8 cellular contexts compared by ENCODE assay signal in genomic region chr19:48444129-48444932, GRCh38. TPM values are rescaled to one million over a fixed set of nuclear protein-coding genes. Genes with fewer than 3 reads are reported as not detected.
DNase-seq lines count a peak whose midpoint lies in the region; ATAC-seq, FAIRE-seq and TF ChIP-seq lines count a peak whose summit lies in the region.

No MANE protein-coding gene starts in this region.

- in situ Hi-C loops in K562 (cut with MboI), result no loop called here

- no peaks in the 10 kb centered on the region for H3K9me1 ChIP-seq in K562 (ENCODE audit: control insufficient read depth, insufficient read depth, low read length)

- peaks cover 40% of the 10 kb centered on the region for H3K27me3 Mint-ChIP-seq in CD4-positive, CD25-positive, alpha-beta regulatory T cell
- no peaks in the 10 kb centered on the region for H3K27me3 Mint-ChIP-seq in nephron (ENCODE audit: low read depth)

- peaks cover 28% of the 10 kb centered on the region for H3K4me1 ChIP-seq in CD4-positive, CD25-positive, alpha-beta regulatory T cell (ENCODE audit: control insufficient read depth, insufficient read depth, low read length, poor library complexity, severe bottlenecking)
- H3K4me1 ChIP-seq in HUES6 (ENCODE audit: control insufficient read depth, insufficient read depth, low read length) (peaks cover 7% of the 10 kb centered on the region), K562 (replicated peaks in 1 of 2; ENCODE audit: control insufficient read depth in 2 of 2, insufficient read depth in 2 of 2, low read length in 2 of 2) (peaks cover 12 to 14% of the 10 kb centered on the region in 2 experiments)

- H2AFZ ChIP-seq in K562 (ENCODE audit: low read depth, low read length), result peak overlapping the region; percentile 91

- TF ChIP-seq EP300 in K562 (IDR thresholded peaks at IDR 0.05; ENCODE audit: low read length), result no peak

- CTCF ChIA-PET in K562 (lab: Yijun Ruan, JAX; ENCODE audit: low intra/inter-chr PET ratio), result interaction anchor here (0.8 to 1.0 kb wide), 2 partner anchors 54 to 164 kb away, joined by 3 read pairs; no protein-coding TSS in a partner anchor

- H3K4me2 ChIP-seq in K562 (ENCODE audit: insufficient read depth, low read length), result peak overlapping the region; percentile 97; the same call in 1 of the 2 replicates

- H3K27me3 ChIP-seq in CD4-positive, CD25-positive, alpha-beta regulatory T cell (ENCODE audit: control insufficient read depth, insufficient read depth, low read length), result peaks cover 8% of the 10 kb centered on the region
- H3K27me3 ChIP-seq in HUES6 (ENCODE audit: control insufficient read depth, insufficient read depth, low read length) (peaks cover 19% of the 10 kb centered on the region; the same call in 1 of the 2 replicates), K562 (ENCODE audit: control insufficient read depth in 2 of 2, insufficient read depth in 2 of 2, low read length in 2 of 2) (no peaks in the 10 kb centered on the region)

- TF ChIP-seq POLR2A in K562 (conservative IDR thresholded peaks at IDR 0.05), result peak; percentile 28; the same call in 1 of the 2 replicates

- no peak overlapping the region for H3K27ac ChIP-seq in CD4-positive, CD25-positive, alpha-beta regulatory T cell (ENCODE audit: insufficient read depth, low read length, poor library complexity, severe bottlenecking)
- H3K27ac ChIP-seq in HUES6 (ENCODE audit: low read depth, low read length) (no peak overlapping the region), K562 (ENCODE audit: extremely low read depth, low read depth, low read length) (peak overlapping the region; percentile 84)

- POLR2A ChIA-PET in K562 (lab: Yijun Ruan, JAX), result interaction anchor here (1.7 kb wide), 1 partner anchor 18 kb away, joined by 3 read pairs; no protein-coding TSS in a partner anchor

- H3K9ac ChIP-seq in HUES6 (ENCODE audit: low read length) (no peak overlapping the region), K562 (ENCODE audit: insufficient read depth in 1 of 2, low read depth in 2 of 2, low read length in 2 of 2) (peak overlapping the region; percentile 75 to 98)

- no peaks in the 10 kb centered on the region for H3K9me3 ChIP-seq in CD4-positive, CD25-positive, alpha-beta regulatory T cell (ENCODE audit: control insufficient read depth in 2 of 2, low read length in 2 of 2)
- H3K9me3 ChIP-seq in HUES6 (ENCODE audit: control insufficient read depth, insufficient read depth, low read depth, low read length) (no peaks in the 10 kb centered on the region), K562 (replicated peaks; ENCODE audit: control insufficient read depth, insufficient read depth, low read depth, low read length) (no peaks in the 10 kb centered on the region)

- DNase-seq in CD4-positive, CD25-positive, alpha-beta regulatory T cell, result no peak
- DNase-seq in K562 (ENCODE audit: extremely low read depth in 1 of 4, low spot score in 3 of 4) (peak in 1 of 4 experiments; percentile 10), MV-4-11 (lab: John Stamatoyannopoulos, UW) (no peak)

- no peak for TF ChIP-seq RAD21 in K562 (CRISPR knock-in tag; conservative IDR thresholded peaks at IDR 0.05 in 1 of 2, IDR thresholded peaks at IDR 0.05 in 1 of 2)

- peak overlapping the region; percentile 95 for H3K4me3 ChIP-seq in CD4-positive, CD25-positive, alpha-beta regulatory T cell (ENCODE audit: low read depth, low read length)
- H3K4me3 ChIP-seq in HUES6 (ENCODE audit: low read depth, low read length) (peak overlapping the region; percentile 85; the same call in 1 of the 2 replicates), K562 (peak overlapping the region; percentile 97; the same call in 1 of the 2 replicates)

- 83% methylated on average over 30 of the region's 38 CpGs for WGBS in K562 (ENCODE audit: insufficient coverage, low coverage, missing lambda C conversion rate)

- H3K27ac Mint-ChIP-seq in CD4-positive, CD25-positive, alpha-beta regulatory T cell, result peak overlapping the region; percentile 88 to 96 (median 95)
- peak overlapping the region; percentile 92 to 95 (median 95) for H3K27ac Mint-ChIP-seq in nephron

- ATAC-seq in CD4-positive, CD25-positive, alpha-beta regulatory T cell (ENCODE audit: low read depth in 2 of 2), result no peak
- no peak for ATAC-seq in K562
- ATAC-seq in HG03097 (IDR thresholded peaks at IDR 0.05; ENCODE audit: low FRiP score, unreplicated experiment), result no peak
- no peak for ATAC-seq in HG02885 (IDR thresholded peaks at IDR 0.05; ENCODE audit: poor library complexity, unreplicated experiment)
- no peak for ATAC-seq in GM19324 (IDR thresholded peaks at IDR 0.05; ENCODE audit: low FRiP score, unreplicated experiment)

- H3K4me1 Mint-ChIP-seq in CD4-positive, CD25-positive, alpha-beta regulatory T cell, result peaks cover 4 to 51% (median 26%) of the 10 kb centered on the region in 4 donors
- H3K4me1 Mint-ChIP-seq in nephron, result peaks cover 15% of the 10 kb centered on the region

- FAIRE-seq in K562 (lab: Jason Lieb, UNC), result no peak

- H3K9me3 Mint-ChIP-seq in CD4-positive, CD25-positive, alpha-beta regulatory T cell, result no peaks in the 10 kb centered on the region
- H3K9me3 Mint-ChIP-seq in nephron, result no peaks in the 10 kb centered on the region

- peaks cover 15% of the 10 kb centered on the region for H3K36me3 Mint-ChIP-seq in CD4-positive, CD25-positive, alpha-beta regulatory T cell
- H3K36me3 Mint-ChIP-seq in nephron (ENCODE audit: low read depth), result peaks cover 24% of the 10 kb centered on the region

- H3K4me3 Mint-ChIP-seq in CD4-positive, CD25-positive, alpha-beta regulatory T cell, result peak overlapping the region; percentile 85 to 95 (median 94)
- H3K4me3 Mint-ChIP-seq in nephron, result peak overlapping the region; percentile 85 to 94 (median 90)

- TF ChIP-seq CTCF in K562 (IDR thresholded peaks at IDR 0.05 in 2 of 3, conservative IDR thresholded peaks at IDR 0.05 in 1 of 3; ENCODE audit: insufficient read depth in 2 of 3, low read depth in 1 of 3, low read length in 3 of 3) (no peak), nephron (IDR thresholded peaks at IDR 0.05; ENCODE audit: unreplicated experiment in 3 of 3) (no peak)

- H3K36me3 ChIP-seq in CD4-positive, CD25-positive, alpha-beta regulatory T cell (ENCODE audit: control insufficient read depth, insufficient read depth, low read length), result peaks cover 19% of the 10 kb centered on the region
- peaks cover 36% of the 10 kb centered on the region for H3K36me3 ChIP-seq in HUES6 (ENCODE audit: control insufficient read depth, insufficient read depth, low read length)
- H3K36me3 ChIP-seq in K562 (ENCODE audit: control insufficient read depth, insufficient read depth, low read length), result peaks cover 53% of the 10 kb centered on the region

- peaks cover 32% of the 10 kb centered on the region for H3K79me2 ChIP-seq in K562 (ENCODE audit: control insufficient read depth, insufficient read depth, low read length)

- no peaks in the 10 kb centered on the region for H4K20me1 ChIP-seq in K562 (replicated peaks; ENCODE audit: control insufficient read depth, insufficient read depth, low read length)

- intact Hi-C loops in K562 (cut with micrococcal nuclease), result no loop called here

- no TSS peak for BruUV-seq in K562 (replicated peaks; lab: Mats Ljungman, UMichigan)

RNA-seq across cellular contexts. Expression of gene GRWD1, which starts 1.5 kb away (rescaled TPM):
- 29.0 TPM for total RNA-seq in CD4-positive, CD25-positive, alpha-beta regulatory T cell
- polyA plus RNA-seq in CD4-positive, CD25-positive, alpha-beta regulatory T cell, result 10 to 100 TPM; 33.9 to 52.9 (median 43.1) TPM
- total RNA-seq in K562 (2011; cell fraction: chromatin; rRNA removed; ENCODE audit: low replicate concordance), result 26.3 and 57.2 TPM in 2 replicates
- 42.0 and 43.3 TPM in 2 replicates for total RNA-seq in K562 (2011; cell fraction: nucleolus; rRNA removed)
- 29.6 and 33.7 TPM in 2 replicates for total RNA-seq in K562 (2011; cell fraction: nucleoplasm; rRNA removed)
- total RNA-seq in K562 (2014; rRNA removed), result 44.0 and 48.7 TPM in 2 replicates
- total RNA-seq in K562 (2014; rRNA removed; fragmentation: Illumina TruSeq; extraction: Trizol), result 20.4 and 21.2 TPM in 2 replicates
- 47.2 and 50.6 TPM in 2 replicates for total RNA-seq in K562 (2015; rRNA removed; fragmentation: Illumina TruSeq; extraction: Trizol)
- total RNA-seq in K562 (2021), result 87.2 and 88.2 TPM in 2 replicates
- 22.2 and 22.4 TPM in 2 replicates for polyA plus RNA-seq in K562 (2011; rRNA removed)
- polyA plus RNA-seq in K562 (2011; cell fraction: cytosol; rRNA removed), result 20.0 and 52.3 TPM in 2 replicates
- 13.5 and 20.7 TPM in 2 replicates for polyA plus RNA-seq in K562 (2011; cell fraction: nucleus; rRNA removed)
- 26.6 and 47.2 TPM in 2 replicates for polyA plus RNA-seq in K562 (2012)
- 24.5 and 44.3 TPM in 2 replicates for polyA plus RNA-seq in K562 (2014; fragmentation: Illumina TruSeq; extraction: Trizol)
- 1 to 10 TPM; 1.5 to 2.6 TPM for polyA plus RNA-seq in K562 (2014; fragmentation: Nextera tagmentation; extraction: Ambion mirVana)
- 51.4 and 55.4 TPM in 2 replicates for polyA plus RNA-seq in K562 (2014; rRNA removed)
- polyA minus RNA-seq in K562 (2011; rRNA and poly(A)+ RNA removed), result 11.4 and 14.9 TPM in 2 replicates
- polyA minus RNA-seq in K562 (2011; cell fraction: cytosol; rRNA and poly(A)+ RNA removed), result 25.1 and 33.2 TPM in 2 replicates
- polyA minus RNA-seq in K562 (2011; cell fraction: nucleus; rRNA and poly(A)+ RNA removed), result 12.3 and 17.1 TPM in 2 replicates

RNA-seq across cellular contexts. Expression of gene KCNJ14, which starts 11.0 kb away (rescaled TPM):
- total RNA-seq in CD4-positive, CD25-positive, alpha-beta regulatory T cell, result 2.2 TPM
- under 1 TPM in 3 of 4 donors, not detected in 1; 0.03 to 0.28 (median 0.18) TPM for polyA plus RNA-seq in CD4-positive, CD25-positive, alpha-beta regulatory T cell
- total RNA-seq in K562 (2011; cell fraction: chromatin; rRNA removed; ENCODE audit: low replicate concordance), result 5.6 and 11.8 TPM in 2 replicates
- total RNA-seq in K562 (2011; cell fraction: nucleolus; rRNA removed), result 6.8 and 8.0 TPM in 2 replicates
- 6.1 and 6.6 TPM in 2 replicates for total RNA-seq in K562 (2011; cell fraction: nucleoplasm; rRNA removed)
- total RNA-seq in K562 (2014; rRNA removed), result 0.18 and 0.41 TPM in 2 replicates
- 0.45 and 0.47 TPM in 2 replicates for total RNA-seq in K562 (2014; rRNA removed; fragmentation: Illumina TruSeq; extraction: Trizol)
- 0.76 and 0.94 TPM in 2 replicates for total RNA-seq in K562 (2015; rRNA removed; fragmentation: Illumina TruSeq; extraction: Trizol)
- 1.4 and 1.6 TPM in 2 replicates for total RNA-seq in K562 (2021)
- 0.54 and 0.74 TPM in 2 replicates for polyA plus RNA-seq in K562 (2011; rRNA removed)
- 0.37 and 0.38 TPM in 2 replicates for polyA plus RNA-seq in K562 (2011; cell fraction: cytosol; rRNA removed)
- 2.4 and 2.6 TPM in 2 replicates for polyA plus RNA-seq in K562 (2011; cell fraction: nucleus; rRNA removed)
- polyA plus RNA-seq in K562 (2012), result 0.52 and 0.83 TPM in 2 replicates
- polyA plus RNA-seq in K562 (2014; fragmentation: Illumina TruSeq; extraction: Trizol), result 0.46 and 0.49 TPM in 2 replicates
- under 1 TPM; 0.15 to 0.38 TPM for polyA plus RNA-seq in K562 (2014; fragmentation: Nextera tagmentation; extraction: Ambion mirVana)
- 0.59 and 1.2 TPM in 2 replicates for polyA plus RNA-seq in K562 (2014; rRNA removed)
- polyA minus RNA-seq in K562 (2011; rRNA and poly(A)+ RNA removed), result 0.91 and 1.2 TPM in 2 replicates
- 1.0 and 1.3 TPM in 2 replicates for polyA minus RNA-seq in K562 (2011; cell fraction: cytosol; rRNA and poly(A)+ RNA removed)
- 0.89 and 1.3 TPM in 2 replicates for polyA minus RNA-seq in K562 (2011; cell fraction: nucleus; rRNA and poly(A)+ RNA removed)

RNA-seq across cellular contexts. Expression of gene CYTH2, which starts 24.8 kb away (rescaled TPM):
- total RNA-seq in CD4-positive, CD25-positive, alpha-beta regulatory T cell, result 46.7 TPM
- polyA plus RNA-seq in CD4-positive, CD25-positive, alpha-beta regulatory T cell, result 10 to 100 TPM; 24.2 to 35.0 (median 30.2) TPM
- 79.5 and 196 TPM in 2 replicates for total RNA-seq in K562 (2011; cell fraction: chromatin; rRNA removed; ENCODE audit: low replicate concordance)
- total RNA-seq in K562 (2011; cell fraction: nucleolus; rRNA removed), result 87.7 and 88.8 TPM in 2 replicates
- 87.0 and 108 TPM in 2 replicates for total RNA-seq in K562 (2011; cell fraction: nucleoplasm; rRNA removed)
- total RNA-seq in K562 (2014; rRNA removed) (31.8 and 34.9 TPM in 2 replicates), K562 (2014; rRNA removed; fragmentation: Illumina TruSeq; extraction: Trizol) (14.7 and 15.9 TPM in 2 replicates), K562 (2015; rRNA removed; fragmentation: Illumina TruSeq; extraction: Trizol) (19.3 and 20.3 TPM in 2 replicates), K562 (2021) (37.8 and 43.8 TPM in 2 replicates)
- polyA plus RNA-seq in K562 (2011; rRNA removed) (23.8 and 34.3 TPM in 2 replicates), K562 (2014; fragmentation: Illumina TruSeq; extraction: Trizol) (31.5 and 33.7 TPM in 2 replicates), K562 (2014; fragmentation: Nextera tagmentation; extraction: Ambion mirVana) (1 to 10 TPM; 1.8 to 4.0 TPM), K562 (2014; rRNA removed) (38.1 and 45.2 TPM in 2 replicates)
- 28.3 and 30.8 TPM in 2 replicates for polyA plus RNA-seq in K562 (2011; cell fraction: cytosol; rRNA removed)
- polyA plus RNA-seq in K562 (2011; cell fraction: nucleus; rRNA removed), result 96.2 and 120 TPM in 2 replicates
- polyA plus RNA-seq in K562 (2012), result 34.7 and 66.7 TPM in 2 replicates
- 22.5 and 23.2 TPM in 2 replicates for polyA minus RNA-seq in K562 (2011; rRNA and poly(A)+ RNA removed)
- polyA minus RNA-seq in K562 (2011; cell fraction: cytosol; rRNA and poly(A)+ RNA removed), result 13.0 and 20.7 TPM in 2 replicates
- 33.0 and 46.9 TPM in 2 replicates for polyA minus RNA-seq in K562 (2011; cell fraction: nucleus; rRNA and poly(A)+ RNA removed)

RNA-seq across cellular contexts. Expression of gene GRIN2D, which starts 50.9 kb away (rescaled TPM):
- not detected for total RNA-seq in CD4-positive, CD25-positive, alpha-beta regulatory T cell
- polyA plus RNA-seq in CD4-positive, CD25-positive, alpha-beta regulatory T cell, result not detected
- 10.1 and 29.7 TPM in 2 replicates for total RNA-seq in K562 (2011; cell fraction: chromatin; rRNA removed; ENCODE audit: low replicate concordance)
- 20.7 and 23.5 TPM in 2 replicates for total RNA-seq in K562 (2011; cell fraction: nucleolus; rRNA removed)
- total RNA-seq in K562 (2011; cell fraction: nucleoplasm; rRNA removed), result 16.9 and 17.3 TPM in 2 replicates
- total RNA-seq in K562 (2014; rRNA removed) (4.7 and 5.3 TPM in 2 replicates), K562 (2014; rRNA removed; fragmentation: Illumina TruSeq; extraction: Trizol) (0.86 and 0.98 TPM in 2 replicates), K562 (2015; rRNA removed; fragmentation: Illumina TruSeq; extraction: Trizol) (1.8 and 2.7 TPM in 2 replicates), K562 (2021) (24.7 and 31.5 TPM in 2 replicates)
- polyA plus RNA-seq in K562 (2011; rRNA removed) (0.95 and 2.5 TPM in 2 replicates), K562 (2014; fragmentation: Illumina TruSeq; extraction: Trizol) (7.5 and 12.0 TPM in 2 replicates), K562 (2014; fragmentation: Nextera tagmentation; extraction: Ambion mirVana) (under 1 TPM; 0.32 to 0.55 TPM), K562 (2014; rRNA removed) (5.3 and 5.6 TPM in 2 replicates)
- 2.4 and 3.0 TPM in 2 replicates for polyA plus RNA-seq in K562 (2011; cell fraction: cytosol; rRNA removed)
- 10.1 and 14.4 TPM in 2 replicates for polyA plus RNA-seq in K562 (2011; cell fraction: nucleus; rRNA removed)
- 12.9 and 14.4 TPM in 2 replicates for polyA plus RNA-seq in K562 (2012)
- 1.9 and 2.3 TPM in 2 replicates for polyA minus RNA-seq in K562 (2011; rRNA and poly(A)+ RNA removed)
- polyA minus RNA-seq in K562 (2011; cell fraction: cytosol; rRNA and poly(A)+ RNA removed), result 15.0 and 18.7 TPM in 2 replicates
- polyA minus RNA-seq in K562 (2011; cell fraction: nucleus; rRNA and poly(A)+ RNA removed), result 7.8 and 8.8 TPM in 2 replicates

RNA-seq across cellular contexts. Expression of gene KDELR1, which starts 53.0 kb away (rescaled TPM):
- total RNA-seq in CD4-positive, CD25-positive, alpha-beta regulatory T cell, result 37.6 TPM
- polyA plus RNA-seq in CD4-positive, CD25-positive, alpha-beta regulatory T cell, result 10 to 100 TPM; 28.8 to 29.9 (median 29.5) TPM
- 108 and 202 TPM in 2 replicates for total RNA-seq in K562 (2011; cell fraction: chromatin; rRNA removed; ENCODE audit: low replicate concordance)
- total RNA-seq in K562 (2011; cell fraction: nucleolus; rRNA removed), result 194 and 232 TPM in 2 replicates
- 218 and 234 TPM in 2 replicates for total RNA-seq in K562 (2011; cell fraction: nucleoplasm; rRNA removed)
- total RNA-seq in K562 (2014; rRNA removed), result 54.2 and 66.1 TPM in 2 replicates
- total RNA-seq in K562 (2014; rRNA removed; fragmentation: Illumina TruSeq; extraction: Trizol), result 49.1 and 52.5 TPM in 2 replicates
- total RNA-seq in K562 (2015; rRNA removed; fragmentation: Illumina TruSeq; extraction: Trizol), result 58.5 and 60.6 TPM in 2 replicates
- 133 and 138 TPM in 2 replicates for total RNA-seq in K562 (2021)
- 82.9 and 185 TPM in 2 replicates for polyA plus RNA-seq in K562 (2011; rRNA removed)
- 130 and 145 TPM in 2 replicates for polyA plus RNA-seq in K562 (2011; cell fraction: cytosol; rRNA removed)
- 95.0 and 123 TPM in 2 replicates for polyA plus RNA-seq in K562 (2011; cell fraction: nucleus; rRNA removed)
- 104 and 182 TPM in 2 replicates for polyA plus RNA-seq in K562 (2012)
- polyA plus RNA-seq in K562 (2014; fragmentation: Illumina TruSeq; extraction: Trizol), result 165 and 185 TPM in 2 replicates
- 10 to 100 TPM in 1 of 2 experiments, 1 to 10 TPM in 1; 6.1 to 11.1 TPM for polyA plus RNA-seq in K562 (2014; fragmentation: Nextera tagmentation; extraction: Ambion mirVana)
- polyA plus RNA-seq in K562 (2014; rRNA removed), result 75.0 and 76.4 TPM in 2 replicates
- 42.4 and 68.6 TPM in 2 replicates for polyA minus RNA-seq in K562 (2011; rRNA and poly(A)+ RNA removed)
- 60.7 and 117 TPM in 2 replicates for polyA minus RNA-seq in K562 (2011; cell fraction: cytosol; rRNA and poly(A)+ RNA removed)
- 10.4 and 21.3 TPM in 2 replicates for polyA minus RNA-seq in K562 (2011; cell fraction: nucleus; rRNA and poly(A)+ RNA removed)
